In genomic region chr22:26646158-26646557, GRCh38 we compare ENCODE assay signal across 14 cellular contexts. TPM values are rescaled to one million over a fixed set of nuclear protein-coding genes. Genes with fewer than 3 reads are reported as not detected.
DNase-seq lines count a peak whose midpoint lies in the region; ATAC-seq and TF ChIP-seq lines count a peak whose summit lies in the region.
"Had no signal": no experiment of that assay in that cellular context is flagged by ENCODE, and none has a peak within 500 bp of the region (broad histone marks: within the 10 kb centered on the region; RNA-seq: fewer than 3 reads in every experiment).

No MANE protein-coding gene starts in this region.

- H3K27me3 Mint-ChIP-seq in WTC11 (ENCODE audit: low read depth) = peaks cover 3% of the 10 kb centered on the region

- H3K9ac ChIP-seq in BLaER1 treated with 17β-estradiol and CSF1 and Interleukin-3, amounts not matched to agents 10 nM and 100 nM = peak overlapping the region in 2 of 11 experiments; percentile 7 to 11; a peak in 4 of 22 replicates

- no peaks in the 10 kb centered on the region for H4K20me1 ChIP-seq in BLaER1 treated with 17β-estradiol and CSF1 and Interleukin-3, amounts not matched to agents 10 nM and 100 nM

- no peak overlapping the region for H3K4me3 ChIP-seq in BLaER1 treated with 17β-estradiol and CSF1 and Interleukin-3, amounts not matched to agents 10 nM and 100 nM
- H3K4me3 ChIP-seq: MG63, thyroid gland had no signal

- TF ChIP-seq CTCF in WTC11 (IDR thresholded peaks at IDR 0.05) = no peak

- no peaks in the 10 kb centered on the region for H3K36me3 ChIP-seq in BLaER1 treated with 17β-estradiol and CSF1 and Interleukin-3, amounts not matched to agents 10 nM and 100 nM
- H3K36me3 ChIP-seq: left lung, MG63, spleen, thyroid gland had no signal

- H3K4me1 Mint-ChIP-seq in WTC11 = peaks cover 84% of the 10 kb centered on the region

- peak overlapping the region; percentile 79 to 97 (median 90); a peak in 21 of 22 replicates for H3K4me2 ChIP-seq in BLaER1 treated with 17β-estradiol and CSF1 and Interleukin-3, amounts not matched to agents 10 nM and 100 nM

- H3K4me3 Mint-ChIP-seq in WTC11 = peak overlapping the region; percentile 4; the same call in 1 of the 2 replicates
- H3K4me3 Mint-ChIP-seq: activated T-cell treated with anti-CD3 and anti-CD28 coated beads, Interleukin-2, amount 50 U/mL, for 4 hours had no signal

- CTCF ChIA-PET in WTC11 (lab: Charles Lee) = no interaction called here

- no peaks in the 10 kb centered on the region for H3K9me3 Mint-ChIP-seq in WTC11
- H3K9me3 Mint-ChIP-seq: activated B cell treated with CpG ODN at 0.5 μM for 24 hours; activated T-cell treated with anti-CD3 and anti-CD28 coated beads, Interleukin-2, amount 50 U/mL, for 4 hours had no signal

- ATAC-seq in WTC11 (no peak), HG03280 (IDR thresholded peaks at IDR 0.05; ENCODE audit: unreplicated experiment) (no peak), GM21619 (IDR thresholded peaks at IDR 0.05; ENCODE audit: unreplicated experiment) (no peak)
- ATAC-seq: activated T-cell treated with anti-CD3 and anti-CD28 coated beads, Interleukin-2, amount 50 U/mL, for 4 hours had no signal

- DNase-seq in GM03348 (ENCODE audit: low spot score) (peak; percentile 67), WTC11 (ENCODE audit: low spot score) (no peak), iris pigment epithelial cell (ENCODE audit: low read depth) (peak; percentile 47), mesenteric fat pad (ENCODE audit: low spot score) (no peak), NCI-H187 treated with DMSO at 0.1 percent for 48 hours (lab: John Stamatoyannopoulos, UW) (no peak)
- DNase-seq: activated B cell treated with CpG ODN at 0.5 μM for 24 hours; activated T-cell treated with anti-CD3 and anti-CD28 coated beads, Interleukin-2, amount 50 U/mL, for 4 hours; left lung; MG63; spleen; thyroid gland had no signal

- POLR2A ChIA-PET in WTC11 (lab: Charles Lee) = no interaction called here

- H3K4me1 ChIP-seq in BLaER1 treated with 17β-estradiol and CSF1 and Interleukin-3, amounts not matched to agents 10 nM and 100 nM = peaks cover 84 to 100% (median 90%) of the 10 kb centered on the region in 10 experiments

- no peak overlapping the region for H3K27ac ChIP-seq in BLaER1 treated with 17β-estradiol and CSF1 and Interleukin-3, amounts not matched to agents 10 nM and 100 nM
- H3K27ac ChIP-seq: thyroid gland had no signal

- H3K9me3 ChIP-seq in BLaER1 treated with 17β-estradiol and CSF1 and Interleukin-3, amounts not matched to agents 10 nM and 100 nM (replicated peaks in 1 of 11) = no peaks in the 10 kb centered on the region
- H3K9me3 ChIP-seq: left lung, MG63, spleen, thyroid gland had no signal

- H3K27me3 ChIP-seq in BLaER1 treated with 17β-estradiol and CSF1 and Interleukin-3, amounts not matched to agents 10 nM and 100 nM = peaks cover 0 to 2% (median 0%) of the 10 kb centered on the region in 11 experiments; a peak in 2 of 22 replicates
- H3K27me3 ChIP-seq: thyroid gland had no signal

- no peaks in the 10 kb centered on the region for H3K36me3 Mint-ChIP-seq in WTC11

- H3K27ac Mint-ChIP-seq in WTC11 = no peak overlapping the region
- H3K27ac Mint-ChIP-seq: activated B cell treated with CpG ODN at 0.5 μM for 24 hours had no signal

TF ChIP-seq in WTC11, 78 proteins besides CTCF, POLR2A, EP300 and RAD21 (continues in another document):
- TF ChIP-seq, protein P1, sequence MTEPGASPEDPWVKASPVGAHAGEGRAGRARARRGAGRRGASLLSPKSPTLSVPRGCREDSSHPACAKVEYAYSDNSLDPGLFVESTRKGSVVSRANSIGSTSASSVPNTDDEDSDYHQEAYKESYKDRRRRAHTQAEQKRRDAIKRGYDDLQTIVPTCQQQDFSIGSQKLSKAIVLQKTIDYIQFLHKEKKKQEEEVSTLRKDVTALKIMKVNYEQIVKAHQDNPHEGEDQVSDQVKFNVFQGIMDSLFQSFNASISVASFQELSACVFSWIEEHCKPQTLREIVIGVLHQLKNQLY (CRISPR knock-in tag; IDR thresholded peaks at IDR 0.05) = no peak
- TF ChIP-seq, protein P2, sequence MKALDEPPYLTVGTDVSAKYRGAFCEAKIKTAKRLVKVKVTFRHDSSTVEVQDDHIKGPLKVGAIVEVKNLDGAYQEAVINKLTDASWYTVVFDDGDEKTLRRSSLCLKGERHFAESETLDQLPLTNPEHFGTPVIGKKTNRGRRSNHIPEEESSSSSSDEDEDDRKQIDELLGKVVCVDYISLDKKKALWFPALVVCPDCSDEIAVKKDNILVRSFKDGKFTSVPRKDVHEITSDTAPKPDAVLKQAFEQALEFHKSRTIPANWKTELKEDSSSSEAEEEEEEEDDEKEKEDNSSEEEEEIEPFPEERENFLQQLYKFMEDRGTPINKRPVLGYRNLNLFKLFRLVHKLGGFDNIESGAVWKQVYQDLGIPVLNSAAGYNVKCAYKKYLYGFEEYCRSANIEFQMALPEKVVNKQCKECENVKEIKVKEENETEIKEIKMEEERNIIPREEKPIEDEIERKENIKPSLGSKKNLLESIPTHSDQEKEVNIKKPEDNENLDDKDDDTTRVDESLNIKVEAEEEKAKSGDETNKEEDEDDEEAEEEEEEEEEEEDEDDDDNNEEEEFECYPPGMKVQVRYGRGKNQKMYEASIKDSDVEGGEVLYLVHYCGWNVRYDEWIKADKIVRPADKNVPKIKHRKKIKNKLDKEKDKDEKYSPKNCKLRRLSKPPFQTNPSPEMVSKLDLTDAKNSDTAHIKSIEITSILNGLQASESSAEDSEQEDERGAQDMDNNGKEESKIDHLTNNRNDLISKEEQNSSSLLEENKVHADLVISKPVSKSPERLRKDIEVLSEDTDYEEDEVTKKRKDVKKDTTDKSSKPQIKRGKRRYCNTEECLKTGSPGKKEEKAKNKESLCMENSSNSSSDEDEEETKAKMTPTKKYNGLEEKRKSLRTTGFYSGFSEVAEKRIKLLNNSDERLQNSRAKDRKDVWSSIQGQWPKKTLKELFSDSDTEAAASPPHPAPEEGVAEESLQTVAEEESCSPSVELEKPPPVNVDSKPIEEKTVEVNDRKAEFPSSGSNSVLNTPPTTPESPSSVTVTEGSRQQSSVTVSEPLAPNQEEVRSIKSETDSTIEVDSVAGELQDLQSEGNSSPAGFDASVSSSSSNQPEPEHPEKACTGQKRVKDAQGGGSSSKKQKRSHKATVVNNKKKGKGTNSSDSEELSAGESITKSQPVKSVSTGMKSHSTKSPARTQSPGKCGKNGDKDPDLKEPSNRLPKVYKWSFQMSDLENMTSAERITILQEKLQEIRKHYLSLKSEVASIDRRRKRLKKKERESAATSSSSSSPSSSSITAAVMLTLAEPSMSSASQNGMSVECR (CRISPR knock-in tag; IDR thresholded peaks at IDR 0.05; ENCODE audit: borderline replicate concordance) = no peak
- TF ChIP-seq TCF7 (CRISPR knock-in tag; IDR thresholded peaks at IDR 0.05; ENCODE audit: low read depth) (no peak), MXD4 (CRISPR knock-in tag; IDR thresholded peaks at IDR 0.05; ENCODE audit: borderline replicate concordance) (no peak), ZNF425 (CRISPR knock-in tag; conservative IDR thresholded peaks at IDR 0.05) (no peak), EMX1 (CRISPR knock-in tag; IDR thresholded peaks at IDR 0.05) (no peak), ERG (CRISPR knock-in tag; IDR thresholded peaks at IDR 0.05) (no peak), FOXP4 (CRISPR knock-in tag; IDR thresholded peaks at IDR 0.05) (no peak)

RNA-seq across cellular contexts. Expression of gene MIAT, which starts 11.2 kb away (rescaled TPM):
- total RNA-seq in WTC11 (2021) = 50.7 to 61.6 TPM (median 58.2 TPM) in 3 replicates
- total RNA-seq in mesenteric fat pad = 2.5 TPM

RNA-seq across cellular contexts. Expression of gene CRYBA4, which starts 24.4 kb away (rescaled TPM):
- total RNA-seq in WTC11 (2021) (0.53 to 1.1 TPM (median 0.81 TPM) in 3 replicates), mesenteric fat pad (not detected)
- total RNA-seq: activated B cell treated with CpG ODN at 0.5 μM for 24 hours; activated T-cell treated with anti-CD3 and anti-CD28 coated beads, Interleukin-2, amount 50 U/mL, for 4 hours; left lung; spleen; thyroid gland had no signal

RNA-seq across cellular contexts. Expression of gene CRYBB1, which starts 28.3 kb away (rescaled TPM):
- total RNA-seq in WTC11 (2021) = 4.0 to 5.1 TPM (median 4.6 TPM) in 3 replicates
- total RNA-seq in mesenteric fat pad = 2.8 TPM
- total RNA-seq: activated B cell treated with CpG ODN at 0.5 μM for 24 hours; activated T-cell treated with anti-CD3 and anti-CD28 coated beads, Interleukin-2, amount 50 U/mL, for 4 hours had no signal

RNA-seq across cellular contexts. Expression of gene TPST2, which starts 56.2 kb away (rescaled TPM):
- 57.6 to 84.2 TPM (median 75.0 TPM) in 3 replicates for total RNA-seq in WTC11 (2021)
- total RNA-seq in mesenteric fat pad = 58.7 TPM

Comparison
In these comparisons a context has a peak if more than half of its experiments do, and no peak if none do; other contexts are left out.
1. DNase-seq: peak in GM03348 (single experiment) and iris pigment epithelial cell (single experiment); none in WTC11 (single experiment), mesenteric fat pad (single experiment) and NCI-H187 treated with DMSO at 0.1 percent for 48 hours (single experiment).
2. RNA of gene MIAT, which starts 11.2 kb away (total RNA-seq): 50.7 to 61.6 TPM in WTC11; 2.5 TPM in mesenteric fat pad (single experiment); every median in the first group is over 10 times any median in the second.